ENCODE assay signal across 30 cellular contexts in genomic region chr7:104553074-104553473, GRCh38.
"Had no signal": no experiment of that assay in that cellular context is flagged by ENCODE, and none has a peak within 500 bp of the region (broad histone marks: within the 10 kb centered on the region; RNA-seq: fewer than 3 reads in every experiment).

No MANE protein-coding gene starts in this region.

- H3K27ac Mint-ChIP-seq: mesothelial cell of epicardium; naive B cell; natural killer cell; nephron progenitor cell; neural progenitor cell; progenitor cell of endocrine pancreas; stimulated activated memory B cell treated with anti-CD40 and anti-IgM and Interleukin-4, amounts not matched to agents 10 μg/mL and 1 μg/mL and 100 μg/mL, for 72 hours; stimulated activated naive CD8-positive, alpha-beta T cell treated with anti-CD3 and anti-CD28 coated beads, Interleukin-15, amount 100 ng/mL, for 72 hours; type B pancreatic cell had no signal

- H3K9me3 Mint-ChIP-seq: type B pancreatic cell had no signal

- H3K9ac ChIP-seq: neural progenitor cell, parathyroid adenoma had no signal

- ATAC-seq: left colon; left lung; lower lobe of right lung; natural killer cell; right cardiac atrium; stimulated activated memory B cell treated with anti-CD40 and anti-IgM and Interleukin-4, amounts not matched to agents 10 μg/mL and 1 μg/mL and 100 μg/mL, for 72 hours; stimulated activated naive CD8-positive, alpha-beta T cell treated with anti-CD3 and anti-CD28 coated beads, Interleukin-15, amount 100 ng/mL, for 72 hours had no signal

- H3K27me3 Mint-ChIP-seq: progenitor cell of endocrine pancreas; stimulated activated memory B cell treated with anti-CD40 and anti-IgM and Interleukin-4, amounts not matched to agents 10 μg/mL and 1 μg/mL and 100 μg/mL, for 72 hours; stimulated activated naive CD8-positive, alpha-beta T cell treated with anti-CD3 and anti-CD28 coated beads, Interleukin-15, amount 100 ng/mL, for 72 hours; type B pancreatic cell had no signal

- H3K36me3 Mint-ChIP-seq: mesothelial cell of epicardium; natural killer cell; neural progenitor cell; stimulated activated memory B cell treated with anti-CD40 and anti-IgM and Interleukin-4, amounts not matched to agents 10 μg/mL and 1 μg/mL and 100 μg/mL, for 72 hours; type B pancreatic cell had no signal

- DNase-seq: hippocampal formation; kidney; left colon; left lung; lower lobe of right lung; mammary epithelial cell; mesenchymal stem cell; naive B cell; natural killer cell; nephron progenitor cell; occipital lobe; right cardiac atrium; sigmoid colon; stimulated activated CD4-positive, alpha-beta T cell treated with anti-CD3 and anti-CD28 coated beads, Interleukin-1b, Interleukin-23, amount 100 ng/mL, for 48 hours; stimulated activated CD4-positive, alpha-beta T cell treated with anti-CD3 and anti-CD28 coated beads, Interleukin-2, amount 100 ng/mL, for 48 hours; stimulated activated CD4-positive, alpha-beta T cell treated with anti-CD3 and anti-CD28 coated beads, Interleukin-4, amount 100 ng/mL, for 4 hours; stimulated activated CD8-positive, alpha-beta memory T cell treated with anti-CD3 and anti-CD28 coated beads, Interleukin-4, amount 100 ng/mL, for 48 hours; stimulated activated naive CD4-positive, alpha-beta T cell treated with Interleukin-2 at 50 U/mL for 16 hours; stimulated activated naive CD8-positive, alpha-beta T cell treated with anti-CD3 and anti-CD28 coated beads, Interleukin-15, amount 100 ng/mL, for 72 hours; substantia nigra had no signal

- H3K27me3 ChIP-seq: left lung, neural progenitor cell, neutrophil, sigmoid colon, tibial nerve, vagina had no signal

- H3K79me2 ChIP-seq: parathyroid adenoma had no signal

- H3K9me3 ChIP-seq: lower lobe of right lung, neutrophil, sigmoid colon, tibial nerve, vagina had no signal

- H3K36me3 ChIP-seq: left lung, lower lobe of right lung, neural progenitor cell, neutrophil, sigmoid colon, tibial nerve, vagina had no signal

- H3K4me3 Mint-ChIP-seq: mesothelial cell of epicardium; naive B cell; natural killer cell; nephron progenitor cell; neural progenitor cell; stimulated activated memory B cell treated with anti-CD40 and anti-IgM and Interleukin-4, amounts not matched to agents 10 μg/mL and 1 μg/mL and 100 μg/mL, for 72 hours; stimulated activated naive CD8-positive, alpha-beta T cell treated with anti-CD3 and anti-CD28 coated beads, Interleukin-15, amount 100 ng/mL, for 72 hours; type B pancreatic cell had no signal

- H3K27ac ChIP-seq: left lung, lower lobe of right lung, neural progenitor cell, neutrophil, parathyroid adenoma, sigmoid colon, tibial nerve, vagina had no signal

- H3K4me1 Mint-ChIP-seq: mesothelial cell of epicardium; naive B cell; natural killer cell; nephron progenitor cell; neural progenitor cell; stimulated activated memory B cell treated with anti-CD40 and anti-IgM and Interleukin-4, amounts not matched to agents 10 μg/mL and 1 μg/mL and 100 μg/mL, for 72 hours; stimulated activated naive CD8-positive, alpha-beta T cell treated with anti-CD3 and anti-CD28 coated beads, Interleukin-15, amount 100 ng/mL, for 72 hours had no signal

- H3K4me2 ChIP-seq: neural progenitor cell, smooth muscle cell had no signal

- H3K4me3 ChIP-seq: left lung, lower lobe of right lung, neural progenitor cell, sigmoid colon, smooth muscle cell, tibial nerve, vagina had no signal

- H3K4me1 ChIP-seq: left lung, lower lobe of right lung, neural progenitor cell, parathyroid adenoma, sigmoid colon had no signal
